In the genomic region with DNA sequence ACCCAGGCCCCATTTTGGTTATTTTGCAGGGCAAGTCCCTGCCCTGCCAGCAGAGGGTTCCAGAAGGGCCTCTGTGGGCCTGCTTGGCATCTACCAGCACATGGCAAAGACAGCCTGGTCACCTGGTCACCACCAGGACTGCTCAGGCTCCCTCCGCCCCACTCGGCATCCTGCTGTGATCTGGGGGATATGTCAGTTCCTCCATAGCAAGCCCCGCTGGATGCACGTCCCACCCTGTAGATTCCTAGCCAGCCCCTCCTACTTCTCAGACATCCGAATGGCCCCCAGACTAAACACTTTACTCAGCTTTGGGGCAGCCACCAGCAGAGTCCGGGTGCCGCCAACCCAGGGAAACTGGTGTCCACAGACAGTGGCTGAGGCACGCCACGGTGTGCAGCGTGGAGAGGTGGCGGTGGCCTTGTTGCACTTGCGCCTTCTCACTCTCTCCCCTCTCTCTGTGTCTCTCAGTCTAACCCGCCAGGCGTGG, we compare ENCODE assay signal across 10 cellular contexts. TPM values are rescaled to one million over a fixed set of nuclear protein-coding genes. Genes with fewer than 3 reads are reported as not detected.
DNase-seq lines count a peak whose midpoint lies in the region; ATAC-seq and TF ChIP-seq lines count a peak whose summit lies in the region.
"Had no signal": no experiment of that assay in that cellular context is flagged by ENCODE, and none has a peak within 500 bp of the region (broad histone marks: within the 10 kb centered on the region; RNA-seq: fewer than 3 reads in every experiment).

No MANE protein-coding gene starts in this region.

- no peaks in the 10 kb centered on the region for H3K27me3 ChIP-seq in CD8-positive, alpha-beta T cell (ENCODE audit: insufficient read depth, low read length)
- H3K27me3 ChIP-seq: heart left ventricle had no signal

- no peaks in the 10 kb centered on the region for H3K9me3 ChIP-seq in CD8-positive, alpha-beta T cell (ENCODE audit: low read length)
- H3K9me3 ChIP-seq: heart left ventricle had no signal

- DNase-seq in CD8-positive, alpha-beta T cell = peak in 4 of 7 experiments; percentile 11 to 66 (median 30)
- DNase-seq in KBM-7 (peak; percentile 12), memory B cell (ENCODE audit: low spot score in 2 of 2) (peak in 1 of 2 donors; percentile 43), DMS53 treated with DMSO at 0.1 percent for 48 hours (lab: John Stamatoyannopoulos, UW; ENCODE audit: unreplicated experiment) (no peak), 8988T (no peak)
- peak; percentile 63 for DNase-seq in activated T-cell treated with anti-CD3 and anti-CD28 coated beads, Interleukin-2, amount 50 U/mL, for 24 hours
- DNase-seq: cerebellar nuclear complex, heart left ventricle had no signal

- ATAC-seq in CD8-positive, alpha-beta T cell = peak; percentile 21
- ATAC-seq in memory B cell (ENCODE audit: low read depth) (peak; percentile 56), HG02571 (IDR thresholded peaks at IDR 0.05; ENCODE audit: unreplicated experiment) (no peak), HG03280 (IDR thresholded peaks at IDR 0.05; ENCODE audit: unreplicated experiment) (no peak)

- H3K4me3 ChIP-seq in CD8-positive, alpha-beta T cell (ENCODE audit: low read depth, low read length) = peak overlapping the region; percentile 52

- H3K36me3 Mint-ChIP-seq in CD8-positive, alpha-beta T cell = peaks cover 54% of the 10 kb centered on the region
- H3K36me3 Mint-ChIP-seq in activated T-cell treated with anti-CD3 and anti-CD28 coated beads, Interleukin-2, amount 50 U/mL, for 24 hours (ENCODE audit: low read depth) = peaks cover 73% of the 10 kb centered on the region
- peaks cover 10% of the 10 kb centered on the region for H3K36me3 Mint-ChIP-seq in memory B cell

- H3K27ac ChIP-seq in CD8-positive, alpha-beta T cell (ENCODE audit: low read depth, low read length) = peak overlapping the region; percentile 57

- peak overlapping the region; percentile 97 for H3K27ac Mint-ChIP-seq in CD8-positive, alpha-beta T cell
- H3K27ac Mint-ChIP-seq in activated T-cell treated with anti-CD3 and anti-CD28 coated beads, Interleukin-2, amount 50 U/mL, for 24 hours = peak overlapping the region; percentile 96
- peak overlapping the region; percentile 82 for H3K27ac Mint-ChIP-seq in memory B cell

- H3K4me1 ChIP-seq in CD8-positive, alpha-beta T cell (ENCODE audit: insufficient read depth, low read length) = peaks cover 20% of the 10 kb centered on the region

- no peaks in the 10 kb centered on the region for H3K27me3 Mint-ChIP-seq in CD8-positive, alpha-beta T cell (ENCODE audit: low read depth)
- H3K27me3 Mint-ChIP-seq in activated T-cell treated with anti-CD3 and anti-CD28 coated beads, Interleukin-2, amount 50 U/mL, for 24 hours = no peaks in the 10 kb centered on the region
- no peaks in the 10 kb centered on the region for H3K27me3 Mint-ChIP-seq in memory B cell

- no peaks in the 10 kb centered on the region for H3K9me3 Mint-ChIP-seq in CD8-positive, alpha-beta T cell
- H3K9me3 Mint-ChIP-seq in activated T-cell treated with anti-CD3 and anti-CD28 coated beads, Interleukin-2, amount 50 U/mL, for 24 hours = no peaks in the 10 kb centered on the region
- no peaks in the 10 kb centered on the region for H3K9me3 Mint-ChIP-seq in memory B cell

- POLR2A ChIA-PET in CD8-positive, alpha-beta T cell (lab: Charles Lee) = interaction anchor here (0.5 to 2.3 kb wide), 5 partner anchors 32 to 556 kb away, joined by 3 to 20 read pairs (median 5); a partner anchor contains a TSS

- peaks cover 24% of the 10 kb centered on the region for H3K36me3 ChIP-seq in CD8-positive, alpha-beta T cell (ENCODE audit: insufficient read depth, low read length)

- CTCF ChIA-PET in CD8-positive, alpha-beta T cell (lab: Charles Lee) = interaction anchor here (0.9 to 1.7 kb wide), 8 partner anchors 14 to 107 kb away, joined by 3 to 6 read pairs (median 4); no protein-coding TSS in a partner anchor

- in situ Hi-C loops in KBM-7 (cut with MboI; ENCODE audit: low pct_unique_long_range_greater_than_20kb, low sequenced_read_pairs) = no loop called here

- H3K4me1 Mint-ChIP-seq in CD8-positive, alpha-beta T cell (ENCODE audit: low read depth) = peaks cover 32% of the 10 kb centered on the region
- H3K4me1 Mint-ChIP-seq in activated T-cell treated with anti-CD3 and anti-CD28 coated beads, Interleukin-2, amount 50 U/mL, for 24 hours (ENCODE audit: low read depth) = peaks cover 20% of the 10 kb centered on the region
- H3K4me1 Mint-ChIP-seq in memory B cell = peaks cover 29% of the 10 kb centered on the region

- TF ChIP-seq CTCF in CD8-positive, alpha-beta T cell (IDR thresholded peaks at IDR 0.05) = no peak

- H3K4me3 Mint-ChIP-seq in CD8-positive, alpha-beta T cell = peak overlapping the region; percentile 92
- peak overlapping the region; percentile 77 for H3K4me3 Mint-ChIP-seq in activated T-cell treated with anti-CD3 and anti-CD28 coated beads, Interleukin-2, amount 50 U/mL, for 24 hours
- peak overlapping the region; percentile 80 for H3K4me3 Mint-ChIP-seq in memory B cell

- intact Hi-C loops in CD8-positive, alpha-beta T cell (cut with DNase I, micrococcal nuclease) = loop anchor here (5.0 to 10.0 kb wide), 2 partner anchors 56 to 59 kb away; no protein-coding TSS in a partner anchor

RNA-seq across cellular contexts. Expression of a gene that starts 31.8 kb away (rescaled TPM):
- total RNA-seq in CD8-positive, alpha-beta T cell = 10 to 100 TPM; 23.1 to 25.3 TPM

RNA-seq across cellular contexts. Expression of a gene that starts 42.7 kb away (rescaled TPM):
- total RNA-seq in CD8-positive, alpha-beta T cell = 10 to 100 TPM; 20.9 to 24.9 TPM

Comparison
In these comparisons a context has a peak if more than half of its experiments do, and no peak if none do; other contexts are left out.
1. ATAC-seq: peak in CD8-positive, alpha-beta T cell (single experiment) and memory B cell (single experiment); none in HG02571 (single experiment) and HG03280 (single experiment).
2. DNase-seq: peak in CD8-positive, alpha-beta T cell (4 of 7), KBM-7 (single experiment) and activated T-cell treated with anti-CD3 and anti-CD28 coated beads, Interleukin-2, amount 50 U/mL, for 24 hours (single experiment); none in DMS53 treated with DMSO at 0.1 percent for 48 hours (single experiment) and 8988T (single experiment).
3. Peak in every context shown above with its lines, with median percentiles within 50 percentile points of each other: H3K27ac Mint-ChIP-seq and H3K4me3 Mint-ChIP-seq.